Comparison of ENCODE assay signal across 3 cellular contexts in genomic region chr5:101253096-101253495, GRCh38.
"Had no signal": no experiment of that assay in that cellular context is flagged by ENCODE, and none has a peak within 500 bp of the region (broad histone marks: within the 10 kb centered on the region; RNA-seq: fewer than 3 reads in every experiment).

No MANE protein-coding gene starts in this region.

- ATAC-seq: GM12878 had no signal

- DNase-seq: GDM1, GF-D8 had no signal

- H3K4me3 ChIP-seq: GM12878 had no signal
